ENCODE assay signal across 1 cellular context in genomic region chr2:85551698-85552678, GRCh38.
TF ChIP-seq lines count a peak whose summit lies in the region.

No MANE protein-coding gene starts in this region.

TF ChIP-seq in H1, 55 proteins besides CTCF, POLR2A, EP300 and RAD21:
- no peak for TF ChIP-seq GTF2F1 (IDR thresholded peaks at IDR 0.05; ENCODE audit: borderline replicate concordance, low read depth, low read length)
- TF ChIP-seq YY1 (IDR thresholded peaks at IDR 0.05; ENCODE audit: low read depth, low read length) = 0 out of 2 replicates have a peak, but pooled peaks have one; percentile 33
- TF ChIP-seq RBBP5 (IDR thresholded peaks at IDR 0.05; ENCODE audit: borderline replicate concordance, low read depth, low read length) = no peak
- 0 out of 4 replicates have a peak, but pooled peaks of 1 of the 2 experiments have one; percentile 54 for TF ChIP-seq SIN3A (conservative IDR thresholded peaks at IDR 0.05 in 1 of 2, IDR thresholded peaks at IDR 0.05 in 1 of 2; ENCODE audit: low read depth in 1 of 2, low read length in 2 of 2)
- TF ChIP-seq CHD1 (IDR thresholded peaks at IDR 0.05; ENCODE audit: low read depth, low read length) = no peak
- TF ChIP-seq ATF3 (IDR thresholded peaks at IDR 0.05; ENCODE audit: insufficient read depth, low read depth, low read length) = no peak
